Comparison of ENCODE assay signal across 6 cellular contexts in genomic region chr5:144385597-144385996, GRCh38.
"Had no signal": no experiment of that assay in that cellular context is flagged by ENCODE, and none has a peak within 500 bp of the region (broad histone marks: within the 10 kb centered on the region; RNA-seq: fewer than 3 reads in every experiment).

No MANE protein-coding gene starts in this region.

- DNase-seq: H9, HCEC 1CT, KBM-7 had no signal

- H3K4me3 ChIP-seq: GM23338 had no signal

- ATAC-seq: GM23338, HepG2 had no signal

- H3K4me2 ChIP-seq: GM23338 had no signal

- H3K27ac ChIP-seq: HL-60 had no signal

- H2AFZ ChIP-seq: GM23338 had no signal
